ENCODE assay signal across 19 cellular contexts in the genomic region with DNA sequence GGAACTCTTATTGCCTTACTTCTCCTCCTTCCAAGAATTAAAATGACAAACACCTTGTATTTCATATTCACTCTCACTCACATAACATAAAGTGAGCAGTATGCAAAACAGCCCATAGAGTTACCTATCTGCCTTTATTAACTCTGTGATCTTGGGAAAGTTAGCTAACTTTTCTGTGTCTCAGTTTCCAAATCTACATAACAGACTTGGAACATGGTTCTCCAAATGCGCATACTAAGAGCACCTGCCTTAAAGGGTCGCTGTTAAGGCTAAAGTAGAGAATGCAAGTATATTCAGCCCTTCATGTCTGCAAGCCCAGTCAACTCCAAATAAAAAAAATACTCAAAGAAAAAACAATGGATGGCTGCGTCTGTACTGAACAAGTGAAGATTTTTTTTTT.
"Had no signal": no experiment of that assay in that cellular context is flagged by ENCODE, and none has a peak within 500 bp of the region (broad histone marks: within the 10 kb centered on the region; RNA-seq: fewer than 3 reads in every experiment).

No MANE protein-coding gene starts in this region.

- H3K36me3 ChIP-seq: esophagus muscularis mucosa, gastroesophageal sphincter, heart left ventricle, left lung, lower lobe of right lung had no signal

- H3K27me3 ChIP-seq: dorsolateral prefrontal cortex, esophagus muscularis mucosa, foreskin keratinocyte, gastroesophageal sphincter, heart left ventricle, hepatocyte, left lung had no signal

- DNase-seq: dorsolateral prefrontal cortex; effector CD4-positive, alpha-beta T cell; effector memory CD4-positive, alpha-beta T cell; heart left ventricle; hypothalamus; left cardiac atrium; left lung; left ventricle myocardium superior; lower lobe of right lung; mucosa of descending colon; naive B cell; naive thymus-derived CD8-positive, alpha-beta T cell had no signal

- ATAC-seq: gastroesophageal sphincter; heart left ventricle; left cardiac atrium; left lung; left ventricle myocardium superior; lower lobe of right lung; mucosa of descending colon; naive thymus-derived CD8-positive, alpha-beta T cell had no signal

- H3K4me1 ChIP-seq: gastroesophageal sphincter, left lung, lower lobe of right lung had no signal

- H2AFZ ChIP-seq: hepatocyte had no signal

- H3K4me2 ChIP-seq: hepatocyte had no signal

- H3K79me2 ChIP-seq: hepatocyte had no signal

- H3K27ac ChIP-seq: coronary artery, dorsolateral prefrontal cortex, esophagus muscularis mucosa, foreskin keratinocyte, gastroesophageal sphincter, heart left ventricle, hepatocyte, left lung, lower lobe of right lung had no signal

- H3K9me3 ChIP-seq: esophagus muscularis mucosa, gastroesophageal sphincter, heart left ventricle, left lung, lower lobe of right lung, mucosa of descending colon had no signal

- H3K4me3 ChIP-seq: coronary artery, dorsolateral prefrontal cortex, esophagus muscularis mucosa, gastroesophageal sphincter, heart left ventricle, hepatocyte, left lung, lower lobe of right lung, mucosa of descending colon had no signal

- FAIRE-seq: frontal cortex, islet of Langerhans had no signal
